14 cellular contexts compared by ENCODE assay signal in the genomic region with DNA sequence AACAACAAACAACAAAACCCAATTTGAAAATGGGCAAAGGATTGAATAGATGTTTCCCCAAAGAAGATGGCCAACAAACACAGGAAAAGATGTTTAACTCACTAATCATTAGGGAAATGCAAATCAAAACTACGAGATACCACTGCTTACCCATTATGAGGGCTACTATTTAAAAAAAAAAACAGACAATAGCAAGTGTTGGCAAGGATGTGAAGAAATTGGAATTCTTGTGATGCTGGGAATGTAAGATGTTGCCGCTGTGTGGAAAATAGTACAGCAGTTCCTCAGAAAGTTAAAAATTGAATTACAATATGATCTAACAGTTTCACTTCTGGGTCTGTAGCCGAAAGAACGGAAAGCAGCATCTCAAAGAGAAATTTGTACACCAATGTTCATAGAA.
"Had no signal": no experiment of that assay in that cellular context is flagged by ENCODE, and none has a peak within 500 bp of the region (broad histone marks: within the 10 kb centered on the region; RNA-seq: fewer than 3 reads in every experiment).

No MANE protein-coding gene starts in this region.

- H3K36me3 ChIP-seq: left ventricle myocardium inferior, pancreas had no signal

- H3K27me3 Mint-ChIP-seq: brain had no signal

- DNase-seq: activated CD4-positive, alpha-beta T cell treated with anti-CD3 and anti-CD28 coated beads for 1 hour; activated CD8-positive, alpha-beta memory T cell treated with anti-CD3 and anti-CD28 coated beads, Interleukin-2, amount 50 U/mL, for 48 hours; activated CD8-positive, alpha-beta T cell treated with anti-CD3 and anti-CD28 coated beads, Interleukin-2, amount 10 ng/mL, durations not matched to agents 7 days and 5 days; endodermal cell; erythroblast; left ventricle myocardium inferior; mesendoderm; pancreas; retina; stimulated activated CD4-positive, alpha-beta T cell treated with anti-CD3 and anti-CD28 coated beads, Interleukin-4, amount 100 ng/mL, for 4 hours had no signal

- H3K27ac Mint-ChIP-seq: endodermal cell had no signal

- H3K9me3 ChIP-seq: pancreas had no signal

- FAIRE-seq: keratinocyte, pancreas had no signal

- H3K27ac ChIP-seq: left ventricle myocardium inferior, pancreas had no signal

- H3K4me3 Mint-ChIP-seq: activated CD8-positive, alpha-beta T cell treated with anti-CD3 and anti-CD28 coated beads, Interleukin-2, amount 10 ng/mL, durations not matched to agents 7 days and 5 days; brain; endodermal cell; neural crest cell had no signal

- H3K4me3 ChIP-seq: left ventricle myocardium inferior, pancreas, skin epidermis had no signal

- H3K4me1 ChIP-seq: pancreas had no signal

- H3K27me3 ChIP-seq: pancreas had no signal

- H3K36me3 Mint-ChIP-seq: brain had no signal

- ATAC-seq: activated CD8-positive, alpha-beta T cell treated with anti-CD3 and anti-CD28 coated beads, Interleukin-2, amount 10 ng/mL, durations not matched to agents 7 days and 5 days; pancreas had no signal
